In genomic region chr19:4523306-4524110, GRCh38 we compare ENCODE assay signal across 1 cellular context.
TF ChIP-seq lines count a peak whose summit lies in the region.

No MANE protein-coding gene starts in this region.

TF ChIP-seq in HepG2, 621 proteins besides CTCF, POLR2A, EP300 and RAD21 (continued from another document and continues in another):
- no peak for TF ChIP-seq REST (IDR thresholded peaks at IDR 0.05; ENCODE audit: borderline replicate concordance in 1 of 2, low read depth in 1 of 2, low read length in 2 of 2)
- no peak for TF ChIP-seq ZNF44 (CRISPR knock-in tag; IDR thresholded peaks at IDR 0.05)
- peak; percentile 96 for TF ChIP-seq ZNF205 (CRISPR knock-in tag; IDR thresholded peaks at IDR 0.05)
- no peak for TF ChIP-seq ZNF570 (CRISPR knock-in tag; IDR thresholded peaks at IDR 0.05; ENCODE audit: borderline replicate concordance)
- TF ChIP-seq KDM3A (CRISPR knock-in tag; IDR thresholded peaks at IDR 0.05; ENCODE audit: low read depth), result peak; percentile 55; the same call in 1 of the 2 replicates
- TF ChIP-seq RARG (CRISPR knock-in tag; IDR thresholded peaks at IDR 0.05; ENCODE audit: low read depth), result no peak
- TF ChIP-seq BRD4 (CRISPR knock-in tag; IDR thresholded peaks at IDR 0.05), result no peak
- 0 out of 2 replicates have a peak, but pooled peaks have one; percentile 36 for TF ChIP-seq THAP7 (CRISPR knock-in tag; IDR thresholded peaks at IDR 0.05)
- TF ChIP-seq ZNF3 (CRISPR knock-in tag; IDR thresholded peaks at IDR 0.05), result peak; percentile 49; the same call in 1 of the 2 replicates
- no peak for TF ChIP-seq PRPF4 (IDR thresholded peaks at IDR 0.05; ENCODE audit: low read depth, low read length, poor library complexity, severe bottlenecking)
- TF ChIP-seq PRDM10 (CRISPR knock-in tag; IDR thresholded peaks at IDR 0.05; ENCODE audit: low read depth), result peak; percentile 94
- TF ChIP-seq SMARCE1 (IDR thresholded peaks at IDR 0.05; ENCODE audit: borderline replicate concordance), result no peak
- no peak for TF ChIP-seq ZNF883 (CRISPR knock-in tag; IDR thresholded peaks at IDR 0.05; ENCODE audit: not compliant biosample characterization)
- peak; percentile 55; the same call in 1 of the 2 replicates for TF ChIP-seq ZBTB38 (CRISPR knock-in tag; IDR thresholded peaks at IDR 0.05)
- TF ChIP-seq SMAD1 (CRISPR knock-in tag; IDR thresholded peaks at IDR 0.05; ENCODE audit: borderline replicate concordance, low read depth), result no peak
- no peak for TF ChIP-seq NFYC (CRISPR knock-in tag; IDR thresholded peaks at IDR 0.05)
- TF ChIP-seq NFIB (CRISPR knock-in tag; IDR thresholded peaks at IDR 0.05; ENCODE audit: borderline replicate concordance), result no peak
- no peak for TF ChIP-seq PLSCR1 (CRISPR knock-in tag; IDR thresholded peaks at IDR 0.05; ENCODE audit: borderline replicate concordance)
- no peak for TF ChIP-seq EHMT2 (IDR thresholded peaks at IDR 0.05; ENCODE audit: borderline replicate concordance, low read depth, low read length)
- no peak for TF ChIP-seq ZNF367 (CRISPR knock-in tag; IDR thresholded peaks at IDR 0.05; ENCODE audit: borderline replicate concordance)
- TF ChIP-seq JUND (CRISPR knock-in tag; IDR thresholded peaks at IDR 0.05), result no peak
- no peak for TF ChIP-seq NONO (IDR thresholded peaks at IDR 0.05)
- TF ChIP-seq NONO (CRISPR knock-in tag; conservative IDR thresholded peaks at IDR 0.05), result peak; percentile 61; the same call in 1 of the 2 replicates
- TF ChIP-seq ZNF83 (CRISPR knock-in tag; IDR thresholded peaks at IDR 0.05; ENCODE audit: borderline replicate concordance), result no peak
- TF ChIP-seq PCBP1 (IDR thresholded peaks at IDR 0.05; ENCODE audit: borderline replicate concordance, low read depth, low read length), result peak; percentile 79; the same call in 1 of the 2 replicates
- no peak for TF ChIP-seq ZNF576 (CRISPR knock-in tag; IDR thresholded peaks at IDR 0.05)
- TF ChIP-seq ZNF839 (CRISPR knock-in tag; IDR thresholded peaks at IDR 0.05; ENCODE audit: borderline replicate concordance), result no peak
- TF ChIP-seq HMG20A (CRISPR knock-in tag; IDR thresholded peaks at IDR 0.05; ENCODE audit: borderline replicate concordance), result no peak; the same call in 1 of the 2 replicates
- no peak for TF ChIP-seq TCF12 (IDR thresholded peaks at IDR 0.05)
- no peak for TF ChIP-seq TCF12 (CRISPR knock-in tag; IDR thresholded peaks at IDR 0.05)
- peak; percentile 66; the same call in 1 of the 2 replicates for TF ChIP-seq ZNF281 (CRISPR knock-in tag; IDR thresholded peaks at IDR 0.05; ENCODE audit: borderline replicate concordance)
- peak; percentile 89 for TF ChIP-seq RXRB (CRISPR knock-in tag; IDR thresholded peaks at IDR 0.05; ENCODE audit: borderline replicate concordance)
- no peak for TF ChIP-seq SETDB1 (CRISPR knock-in tag; IDR thresholded peaks at IDR 0.05; ENCODE audit: borderline replicate concordance)
- no peak for TF ChIP-seq SCMH1 (CRISPR knock-in tag; IDR thresholded peaks at IDR 0.05; ENCODE audit: borderline replicate concordance)
- no peak for TF ChIP-seq ZNF773 (CRISPR knock-in tag; IDR thresholded peaks at IDR 0.05; ENCODE audit: borderline replicate concordance)
- no peak for TF ChIP-seq HINFP (CRISPR knock-in tag; IDR thresholded peaks at IDR 0.05; ENCODE audit: low read depth)
- no peak for TF ChIP-seq ZNF710 (CRISPR knock-in tag; IDR thresholded peaks at IDR 0.05; ENCODE audit: borderline replicate concordance)
- TF ChIP-seq ZNF180 (CRISPR knock-in tag; IDR thresholded peaks at IDR 0.05; ENCODE audit: borderline replicate concordance, low read depth), result no peak
- TF ChIP-seq ATF7 (IDR thresholded peaks at IDR 0.05), result no peak
- no peak for TF ChIP-seq ATF7 (CRISPR knock-in tag; IDR thresholded peaks at IDR 0.05)
- TF ChIP-seq ZFP37 (CRISPR knock-in tag; IDR thresholded peaks at IDR 0.05; ENCODE audit: borderline replicate concordance), result no peak; the same call in 1 of the 2 replicates
- no peak for TF ChIP-seq SATB2 (CRISPR knock-in tag; IDR thresholded peaks at IDR 0.05)
- no peak for TF ChIP-seq RAD51 (IDR thresholded peaks at IDR 0.05; ENCODE audit: borderline replicate concordance)
- 0 out of 2 replicates have a peak, but pooled peaks have one; percentile 54 for TF ChIP-seq DNMT1 (CRISPR knock-in tag; IDR thresholded peaks at IDR 0.05)
- peak; percentile 59 for TF ChIP-seq PPARG (CRISPR knock-in tag; conservative IDR thresholded peaks at IDR 0.05)
- TF ChIP-seq BCL6 (CRISPR knock-in tag; IDR thresholded peaks at IDR 0.05), result peak; percentile 55; the same call in 1 of the 2 replicates
- no peak for TF ChIP-seq ZNF282 (IDR thresholded peaks at IDR 0.05; ENCODE audit: partially characterized antibody)
- no peak for TF ChIP-seq WIZ (CRISPR knock-in tag; IDR thresholded peaks at IDR 0.05)
- TF ChIP-seq RXRA (CRISPR knock-in tag; IDR thresholded peaks at IDR 0.05), result peak; percentile 90
- TF ChIP-seq FOXJ3 (CRISPR knock-in tag; IDR thresholded peaks at IDR 0.05; ENCODE audit: borderline replicate concordance), result no peak
- TF ChIP-seq SP2 (CRISPR knock-in tag; IDR thresholded peaks at IDR 0.05), result no peak
- TF ChIP-seq PHF21A (CRISPR knock-in tag; IDR thresholded peaks at IDR 0.05), result 0 out of 2 replicates have a peak, but pooled peaks have one; percentile 17
